18 cellular contexts compared by ENCODE assay signal in the genomic region with DNA sequence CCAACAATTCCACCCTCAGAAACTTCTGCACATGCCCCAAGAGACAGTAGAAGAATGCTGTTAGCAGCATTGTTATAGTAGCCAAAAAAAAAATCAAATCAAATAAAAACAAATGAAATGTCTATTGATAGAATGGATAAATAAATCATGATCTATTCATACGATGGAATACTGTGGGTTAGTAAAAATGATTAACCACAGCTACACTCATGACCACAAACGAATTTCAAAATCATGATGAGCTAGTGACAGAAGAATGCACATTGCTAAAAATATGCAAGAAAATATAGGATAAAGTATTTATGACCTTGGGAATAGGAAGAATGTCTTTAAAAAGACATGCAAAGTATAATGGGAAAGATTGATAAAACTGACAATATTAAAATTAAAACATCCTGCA. TPM values are rescaled to one million over a fixed set of nuclear protein-coding genes. Genes with fewer than 3 reads are reported as not detected.
DNase-seq lines count a peak whose midpoint lies in the region; ATAC-seq, FAIRE-seq and TF ChIP-seq lines count a peak whose summit lies in the region.
"Had no signal": no experiment of that assay in that cellular context is flagged by ENCODE, and none has a peak within 500 bp of the region (broad histone marks: within the 10 kb centered on the region; RNA-seq: fewer than 3 reads in every experiment).

No MANE protein-coding gene starts in this region.

- H3K9me3 ChIP-seq in adipocyte (ENCODE audit: control insufficient read depth, low read length) (peaks cover 5% of the 10 kb centered on the region), small intestine (ENCODE audit: control insufficient read depth, low read depth) (no peaks in the 10 kb centered on the region)
- H3K9me3 ChIP-seq: sigmoid colon, SJSA1, upper lobe of left lung had no signal

- DNase-seq in NOMO-1 treated with DMSO at 0.1 percent for 48 hours (lab: John Stamatoyannopoulos, UW; ENCODE audit: unreplicated experiment) (peak; percentile 21), NOMO-1 treated with dmso at 0.1 percent for 144 hours (lab: John Stamatoyannopoulos, UW; ENCODE audit: unreplicated experiment) (no peak), adipocyte (ENCODE audit: low read depth) (peak; percentile 77), fibroblast of the aortic adventitia (ENCODE audit: low read depth) (peak; percentile 60), stromal cell of bone marrow (ENCODE audit: low read depth) (peak; percentile 76), left colon (no peak), small intestine (no peak), Right ventricle myocardium inferior (ENCODE audit: missing footprints) (no peak)
- DNase-seq: 8988T; activated CD4-positive, alpha-beta T cell treated with anti-CD3 and anti-CD28 coated beads for 1 hour; activated naive CD4-positive, alpha-beta T cell; effector CD8-positive, alpha-beta T cell; NCI-H345; sigmoid colon; upper lobe of left lung had no signal

- H3K4me3 ChIP-seq in adipocyte (ENCODE audit: low read length): no peak overlapping the region
- H3K4me3 ChIP-seq in fibroblast of the aortic adventitia (ENCODE audit: low read depth, low read length): no peak overlapping the region
- H3K4me3 ChIP-seq in small intestine (ENCODE audit: low read depth in 1 of 2, low read length in 2 of 2): no peak overlapping the region
- H3K4me3 ChIP-seq: sigmoid colon, SJSA1, upper lobe of left lung had no signal

- no peak for FAIRE-seq in small intestine (lab: Jason Lieb, UNC)
- FAIRE-seq: islet of Langerhans had no signal

- no peak for ATAC-seq in left colon
- no peak for ATAC-seq in Right ventricle myocardium inferior
- ATAC-seq: stimulated activated memory B cell treated with anti-CD40 and anti-IgM and Interleukin-4, amounts not matched to agents 10 μg/mL and 1 μg/mL and 100 μg/mL, for 72 hours had no signal

- H3K36me3 ChIP-seq in adipocyte (ENCODE audit: control insufficient read depth, insufficient read depth, low read length, severe bottlenecking): no peaks in the 10 kb centered on the region
- H3K36me3 ChIP-seq in small intestine (ENCODE audit: control insufficient read depth in 2 of 2, insufficient read depth in 2 of 2, low read length in 2 of 2): no peaks in the 10 kb centered on the region
- H3K36me3 ChIP-seq: sigmoid colon, SJSA1, upper lobe of left lung had no signal

- no peak for TF ChIP-seq CTCF in fibroblast of the aortic adventitia (IDR thresholded peaks at IDR 0.05; ENCODE audit: insufficient read depth, low read length)

- 27 to 46% (median 41%) methylated on average over 2 of the region's 2 CpGs for WGBS in small intestine, 3 donors

- H3K27me3 ChIP-seq in adipocyte (replicated peaks; ENCODE audit: control insufficient read depth, insufficient read depth, low read length): peaks cover 4% of the 10 kb centered on the region
- no peaks in the 10 kb centered on the region for H3K27me3 ChIP-seq in small intestine (ENCODE audit: control insufficient read depth in 2 of 2, insufficient read depth in 2 of 2, low read length in 2 of 2)
- H3K27me3 ChIP-seq: SJSA1 had no signal

- intact Hi-C loops in left colon (cut with DNase I, micrococcal nuclease): no loop called here
- intact Hi-C loops in Right ventricle myocardium inferior (cut with DNase I): no loop called here

- H3K27ac ChIP-seq in small intestine (ENCODE audit: low read depth in 1 of 2, low read length in 1 of 2): no peak overlapping the region
- H3K27ac ChIP-seq: sigmoid colon, SJSA1, upper lobe of left lung had no signal

- peaks cover 57% of the 10 kb centered on the region for H3K4me1 ChIP-seq in adipocyte (ENCODE audit: control insufficient read depth, insufficient read depth, low read length)
- H3K4me1 ChIP-seq in small intestine (ENCODE audit: control insufficient read depth in 2 of 2, insufficient read depth in 1 of 2, low read depth in 1 of 2, low read length in 1 of 2): no peaks in the 10 kb centered on the region
- H3K4me1 ChIP-seq: sigmoid colon, SJSA1, upper lobe of left lung had no signal

- no peak overlapping the region for H3K9ac ChIP-seq in adipocyte (ENCODE audit: low read length)

RNA-seq across cellular contexts. Expression of gene ACAN, which starts 57.5 kb away (rescaled TPM):
- total RNA-seq in fibroblast of the aortic adventitia (ENCODE audit: low replicate concordance): 2.0 and 3.3 TPM in 2 replicates
- under 1 TPM; 0.20 to 0.21 TPM for total RNA-seq in left colon
- under 1 TPM in 1 of 3 donors, not detected in 2; 0.09 TPM for polyA plus RNA-seq in small intestine
- total RNA-seq in Right ventricle myocardium inferior: not detected
- total RNA-seq: SJSA1 had no signal

Comparison
In these comparisons a context has a peak if more than half of its experiments do, and no peak if none do; other contexts are left out.
1. DNase-seq: peak in NOMO-1 treated with DMSO at 0.1 percent for 48 hours (single experiment), adipocyte (single experiment), fibroblast of the aortic adventitia (single experiment) and stromal cell of bone marrow (single experiment); none in NOMO-1 treated with dmso at 0.1 percent for 144 hours (single experiment), left colon (0 of 2), small intestine (single experiment) and Right ventricle myocardium inferior (single experiment).